Comparison of ENCODE assay signal across 1 cellular context in the genomic region with DNA sequence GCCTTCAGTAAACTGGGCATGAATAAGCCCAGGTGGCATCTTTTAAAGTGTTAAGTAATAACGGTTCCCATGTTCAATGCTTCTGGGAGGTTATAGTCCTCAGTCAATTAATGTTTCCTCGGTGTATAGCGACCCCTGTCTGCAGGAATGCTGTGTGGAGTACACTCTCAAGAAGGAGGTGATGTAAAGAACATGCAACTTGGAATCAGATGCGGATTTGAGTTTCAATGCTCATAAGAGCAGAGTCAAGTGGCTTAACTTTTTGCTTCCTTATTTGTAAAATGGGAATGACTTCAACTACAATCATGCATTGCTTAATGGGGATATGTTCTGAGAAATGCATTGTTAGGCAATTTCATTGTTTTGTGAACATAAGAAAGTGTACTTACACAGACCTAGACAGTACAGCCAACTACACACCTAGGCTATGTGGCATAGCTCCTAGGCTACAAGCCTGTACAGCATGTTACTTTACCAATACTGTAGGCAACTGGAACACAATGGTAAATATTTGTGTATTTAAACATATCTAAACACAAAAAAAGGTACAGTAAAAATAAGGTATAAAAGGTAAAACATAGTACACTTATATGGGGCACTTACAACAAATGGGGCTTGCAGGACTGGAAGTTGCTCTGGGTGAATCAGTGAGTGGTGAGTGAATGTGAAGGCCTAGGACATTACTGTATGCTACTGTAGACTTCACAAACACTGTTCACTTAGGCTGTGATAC.
TF ChIP-seq lines count a peak whose summit lies in the region.

No MANE protein-coding gene starts in this region.

TF ChIP-seq in endothelial cell of umbilical vein, 7 proteins besides CTCF, POLR2A, EP300 and RAD21:
- TF ChIP-seq FOS (IDR thresholded peaks at IDR 0.05; ENCODE audit: borderline replicate concordance, insufficient read depth, low read length) (no peak), MYC (IDR thresholded peaks at IDR 0.05; ENCODE audit: low read depth, low read length) (no peak), JUN (IDR thresholded peaks at IDR 0.05; ENCODE audit: borderline replicate concordance, insufficient read depth, insufficient read length, low read depth) (no peak)
- TF ChIP-seq, protein P1, sequence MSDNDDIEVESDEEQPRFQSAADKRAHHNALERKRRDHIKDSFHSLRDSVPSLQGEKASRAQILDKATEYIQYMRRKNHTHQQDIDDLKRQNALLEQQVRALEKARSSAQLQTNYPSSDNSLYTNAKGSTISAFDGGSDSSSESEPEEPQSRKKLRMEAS (IDR thresholded peaks at IDR 0.05; ENCODE audit: insufficient read depth, insufficient read length): no peak
